In genomic region chr11:118051611-118052461, GRCh38 we compare ENCODE assay signal across 8 cellular contexts.
DNase-seq lines count a peak whose midpoint lies in the region; ATAC-seq and TF ChIP-seq lines count a peak whose summit lies in the region.

No MANE protein-coding gene starts in this region.

- H3K9me3 Mint-ChIP-seq in dendritic cell treated with granulocyte-macrophage colony-stimulating factor and Interleukin-4, amounts not matched to agents 40 ng/mL and 50 ng/mL, for 4 days = no peaks in the 10 kb centered on the region

- peak; percentile 41 for ATAC-seq in GM21786 (IDR thresholded peaks at IDR 0.05; ENCODE audit: unreplicated experiment)
- ATAC-seq in HG02588 (IDR thresholded peaks at IDR 0.05; ENCODE audit: unreplicated experiment) = no peak

- H3K27ac Mint-ChIP-seq in dendritic cell treated with granulocyte-macrophage colony-stimulating factor and Interleukin-4, amounts not matched to agents 40 ng/mL and 50 ng/mL, for 4 days = peak overlapping the region; percentile 79

- in situ Hi-C loops in GM13976 (cut with MboI; ENCODE audit: low sequenced_read_pairs, unreplicated experiment) = loop anchor here (10.0 kb wide), 1 partner anchor 217 kb away; no protein-coding TSS in a partner anchor

- TF ChIP-seq CTCF in GM13976 (IDR thresholded peaks at IDR 0.05; ENCODE audit: borderline replicate concordance, control extremely low read depth, extremely low read depth, insufficient read depth, missing control alignments) = no peak

- peak; percentile 74 for DNase-seq in activated CD4-positive, alpha-beta T cell treated with anti-CD3 and anti-CD28 coated beads for 48 hours
- peak; percentile 37 for DNase-seq in stimulated activated CD8-positive, alpha-beta memory T cell treated with anti-CD3 and anti-CD28 coated beads, Interleukin-4, amount 100 ng/mL, for 24 hours (ENCODE audit: low read depth)
- DNase-seq in GM13976 (ENCODE audit: low spot score) (no peak), SW480 (ENCODE audit: low spot score) (no peak), globus pallidus (ENCODE audit: low spot score) (no peak)

- peaks cover 4% of the 10 kb centered on the region for H3K27me3 Mint-ChIP-seq in dendritic cell treated with granulocyte-macrophage colony-stimulating factor and Interleukin-4, amounts not matched to agents 40 ng/mL and 50 ng/mL, for 4 days

- H3K36me3 Mint-ChIP-seq in dendritic cell treated with granulocyte-macrophage colony-stimulating factor and Interleukin-4, amounts not matched to agents 40 ng/mL and 50 ng/mL, for 4 days (ENCODE audit: low read depth) = no peaks in the 10 kb centered on the region

- H3K4me1 Mint-ChIP-seq in dendritic cell treated with granulocyte-macrophage colony-stimulating factor and Interleukin-4, amounts not matched to agents 40 ng/mL and 50 ng/mL, for 4 days (ENCODE audit: low read depth) = peaks cover 67% of the 10 kb centered on the region

- intact Hi-C loops in dendritic cell treated with granulocyte-macrophage colony-stimulating factor and Interleukin-4, amounts not matched to agents 40 ng/mL and 50 ng/mL, for 4 days (cut with micrococcal nuclease) = loop anchor here (2.0 to 5.0 kb wide), 5 partner anchors 50 to 233 kb away; partner anchors contain the start of gene IL10RA

- no peak overlapping the region for H3K4me3 Mint-ChIP-seq in dendritic cell treated with granulocyte-macrophage colony-stimulating factor and Interleukin-4, amounts not matched to agents 40 ng/mL and 50 ng/mL, for 4 days

Comparison
In these comparisons a context has a peak if more than half of its experiments do, and no peak if none do; other contexts are left out.
1. DNase-seq: peak in activated CD4-positive, alpha-beta T cell treated with anti-CD3 and anti-CD28 coated beads for 48 hours (single experiment) and stimulated activated CD8-positive, alpha-beta memory T cell treated with anti-CD3 and anti-CD28 coated beads, Interleukin-4, amount 100 ng/mL, for 24 hours (single experiment); none in GM13976 (single experiment), SW480 (single experiment) and globus pallidus (single experiment).